ENCODE assay signal across 8 cellular contexts in the genomic region with DNA sequence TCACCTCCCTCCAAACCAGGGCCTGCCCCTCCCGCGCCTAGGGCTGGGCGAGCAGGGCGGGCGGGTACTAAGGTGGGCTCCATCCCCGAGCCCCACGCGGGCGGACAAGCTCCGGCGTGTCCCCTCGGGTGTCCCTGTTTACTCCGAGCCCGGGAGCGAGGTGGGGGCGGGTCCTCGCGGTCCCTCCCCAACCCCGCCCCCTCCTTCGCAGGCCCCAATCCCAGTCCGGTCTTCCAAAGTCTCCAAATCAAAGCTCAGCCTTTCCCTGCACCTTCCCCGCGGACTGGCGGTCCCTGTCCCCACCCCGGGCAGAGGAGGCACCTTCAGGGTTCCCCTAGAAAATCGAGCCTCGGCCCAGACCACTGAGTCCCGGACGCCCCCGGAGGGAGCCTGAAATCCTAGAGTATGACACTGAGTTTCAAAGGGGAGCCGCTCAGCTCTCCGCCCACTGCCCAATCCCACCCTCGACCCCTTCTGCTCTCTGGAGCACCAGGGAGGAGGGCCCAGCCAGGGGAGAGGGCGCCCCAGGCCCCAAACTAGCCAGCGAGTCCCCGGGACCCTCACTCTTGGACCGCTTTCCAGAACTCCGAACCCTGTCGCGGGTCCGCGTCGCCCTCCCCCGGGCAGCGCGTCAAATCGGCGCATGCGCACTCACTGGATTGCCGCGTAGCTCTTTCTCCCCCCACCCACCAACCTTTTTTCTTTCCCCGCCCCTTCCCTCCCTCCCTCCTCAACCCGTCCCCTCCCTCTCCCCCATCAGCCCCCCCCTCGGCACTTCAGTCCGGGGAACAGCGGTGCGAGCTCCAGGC. TPM values are rescaled to one million over a fixed set of nuclear protein-coding genes. Genes with fewer than 3 reads are reported as not detected.
A peak's percentile ranks its signal among the peaks of the same experiment; 100 is the strongest.
DNase-seq lines count a peak whose midpoint lies in the region; ATAC-seq and TF ChIP-seq lines count a peak whose summit lies in the region.

TSS of gene LRP1 (plus strand) at position 774 of the 809 bp plus-strand sequence. CDS start 482 bp downstream, outside the sequence.

- peak within 1 kb of the TSS in 6 of 8 donors; percentile 21 to 95 (median 66) for H3K27ac Mint-ChIP-seq in CD8-positive, alpha-beta memory T cell
- no peak within 1 kb of the TSS for H3K27ac Mint-ChIP-seq in activated T-helper 2 cell treated with anti-CD3 and anti-CD28 coated beads, Interferon-gamma antibody, Interleukin-2, Interleukin-4, amounts not matched to agents 10 μg/mL and 5 μg/mL and 100 μg/mL, durations not matched to agents 14 hours and 24 hours and 36 hours

- no peak within 1 kb of the TSS for H3K27ac ChIP-seq in CD8-positive, alpha-beta memory T cell (ENCODE audit: low read depth, low read length)
- H3K27ac ChIP-seq in PC-9 (peak within 1 kb of the TSS; percentile 44), fibroblast of lung (ENCODE audit: insufficient read depth, low read length) (peak within 1 kb of the TSS; percentile 73)

- H3K4me2 ChIP-seq in PC-9 = peak within 1 kb of the TSS; percentile 87
- H3K4me2 ChIP-seq in fibroblast of lung (ENCODE audit: extremely low read depth, insufficient read depth, low read length) = peak within 1 kb of the TSS; percentile 91

- peaks cover 11 to 12% (median 11%) of the 10 kb centered on the region in 3 donors for H3K4me1 Mint-ChIP-seq in CD8-positive, alpha-beta memory T cell
- H3K4me1 Mint-ChIP-seq in activated T-helper 2 cell treated with anti-CD3 and anti-CD28 coated beads, Interferon-gamma antibody, Interleukin-2, Interleukin-4, amounts not matched to agents 10 μg/mL and 5 μg/mL and 100 μg/mL, durations not matched to agents 14 hours and 24 hours and 36 hours (ENCODE audit: low read depth) = peaks cover 12% of the 10 kb centered on the region

- H3K36me3 ChIP-seq in CD8-positive, alpha-beta memory T cell (ENCODE audit: insufficient read depth, low read length) = no peaks in the 10 kb centered on the region
- no peaks in the 10 kb centered on the region for H3K36me3 ChIP-seq in PC-9 (ENCODE audit: low read depth)
- peaks cover 4% of the 10 kb centered on the region for H3K36me3 ChIP-seq in fibroblast of lung (ENCODE audit: control insufficient read depth, insufficient read depth, low read length)

- peak within 1 kb of the TSS; percentile 86 for H3K4me3 ChIP-seq in CD8-positive, alpha-beta memory T cell (ENCODE audit: low read length)
- H3K4me3 ChIP-seq in PC-9 = peak within 1 kb of the TSS; percentile 97
- peak within 1 kb of the TSS; percentile 70 to 95 (median 91) for H3K4me3 ChIP-seq in fibroblast of lung (replicated peaks in 1 of 4; ENCODE audit: control extremely low read depth in 1 of 4, insufficient read depth in 1 of 4, low read depth in 3 of 4, low read length in 4 of 4)

- DNase-seq in CD8-positive, alpha-beta memory T cell = peak; percentile 59 to 85 (median 70)
- DNase-seq in HK-2 (ENCODE audit: unreplicated experiment) = peak; percentile 80
- peak; percentile 68 to 80 for DNase-seq in PC-9
- DNase-seq in activated T-helper 2 cell treated with anti-CD3 and anti-CD28 coated beads, Interferon-gamma antibody, Interleukin-2, Interleukin-4, amounts not matched to agents 10 μg/mL and 5 μg/mL and 100 μg/mL, durations not matched to agents 14 hours and 24 hours and 36 hours (ENCODE audit: low spot score) = peak; percentile 63
- DNase-seq in fibroblast of lung (ENCODE audit: low read depth in 2 of 2) = peak; percentile 80 to 89
- peak; percentile 85 for DNase-seq in myocyte (ENCODE audit: low read depth)
- peak; percentile 50 to 66 for DNase-seq in stimulated activated CD8-positive, alpha-beta memory T cell treated with anti-CD3 and anti-CD28 coated beads, Interleukin-7, amount 100 ng/mL, for 1 hour (ENCODE audit: low read depth in 2 of 2)

- no peaks in the 10 kb centered on the region for H3K36me3 Mint-ChIP-seq in CD8-positive, alpha-beta memory T cell
- H3K36me3 Mint-ChIP-seq in activated T-helper 2 cell treated with anti-CD3 and anti-CD28 coated beads, Interferon-gamma antibody, Interleukin-2, Interleukin-4, amounts not matched to agents 10 μg/mL and 5 μg/mL and 100 μg/mL, durations not matched to agents 14 hours and 24 hours and 36 hours (ENCODE audit: low read depth) = peaks cover 3% of the 10 kb centered on the region

- POLR2A ChIA-PET in CD8-positive, alpha-beta memory T cell (lab: Charles Lee) = interaction anchor here (0.6 to 2.0 kb wide), 3 partner anchors 16 to 137 kb away, joined by 3 to 9 read pairs (median 5); partner anchors contain the start of gene STAT6
- POLR2A ChIA-PET in PC-9 (lab: Charles Lee; ENCODE audit: unreplicated experiment) = interaction anchor here (0.5 to 1.8 kb wide), 20 partner anchors 8 to 939 kb away, joined by 3 to 27 read pairs (median 6); partner anchors contain the start of genes SMARCC2 and STAT6

- H2AFZ ChIP-seq in PC-9 = peak within 1 kb of the TSS; percentile 98
- peak within 1 kb of the TSS; percentile 74 for H2AFZ ChIP-seq in fibroblast of lung (ENCODE audit: low read length)

- no peaks in the 10 kb centered on the region for H3K9me3 ChIP-seq in CD8-positive, alpha-beta memory T cell (ENCODE audit: low read length)
- H3K9me3 ChIP-seq in PC-9 (ENCODE audit: insufficient read depth, low read depth) = no peaks in the 10 kb centered on the region
- no peaks in the 10 kb centered on the region for H3K9me3 ChIP-seq in fibroblast of lung (ENCODE audit: control insufficient read depth, insufficient read depth, low read depth, low read length)

- H3K27me3 Mint-ChIP-seq in CD8-positive, alpha-beta memory T cell = peaks cover 3 to 10% of the 10 kb centered on the region in 2 donors
- H3K27me3 Mint-ChIP-seq in activated T-helper 2 cell treated with anti-CD3 and anti-CD28 coated beads, Interferon-gamma antibody, Interleukin-2, Interleukin-4, amounts not matched to agents 10 μg/mL and 5 μg/mL and 100 μg/mL, durations not matched to agents 14 hours and 24 hours and 36 hours (ENCODE audit: low read depth) = peaks cover 48% of the 10 kb centered on the region

- H3K4me1 ChIP-seq in CD8-positive, alpha-beta memory T cell (ENCODE audit: insufficient read depth, low read length) = peaks cover 11% of the 10 kb centered on the region
- H3K4me1 ChIP-seq in PC-9 (replicated peaks; ENCODE audit: insufficient read depth) (peaks cover 8% of the 10 kb centered on the region), fibroblast of lung (ENCODE audit: control insufficient read depth, extremely low read depth, insufficient read depth, low read length) (peaks cover 27% of the 10 kb centered on the region)

- H3K9ac ChIP-seq in fibroblast of lung (ENCODE audit: insufficient read depth, low read length) = peak within 1 kb of the TSS; percentile 77

- peaks cover 15% of the 10 kb centered on the region for H3F3A ChIP-seq in PC-9 (ENCODE audit: insufficient read depth, low read depth)

- intact Hi-C loops in PC-9 (cut with micrococcal nuclease; ENCODE audit: unreplicated experiment) = loop anchor here (1.0 kb wide), 3 partner anchors 39 to 115 kb away; partner anchors contain the start of gene NAB2
- intact Hi-C loops in activated T-helper 2 cell treated with anti-CD3 and anti-CD28 coated beads, Interferon-gamma antibody, Interleukin-2, Interleukin-4, amounts not matched to agents 10 μg/mL and 5 μg/mL and 100 μg/mL, durations not matched to agents 14 hours and 24 hours and 36 hours (cut with micrococcal nuclease) = loop anchor here (5.0 kb wide), 1 partner anchor 121 kb away; the partner anchor contains the start of gene ZBTB39

- H3K9me2 ChIP-seq in PC-9 (ENCODE audit: insufficient read depth) = no peaks in the 10 kb centered on the region

- H3K79me2 ChIP-seq in PC-9 (ENCODE audit: low read depth) (no peaks in the 10 kb centered on the region), fibroblast of lung (ENCODE audit: control insufficient read depth, insufficient read depth, low read length) (peaks cover 44% of the 10 kb centered on the region)

- no peak for TF ChIP-seq CTCF in PC-9 (conservative IDR thresholded peaks at IDR 0.05)
- TF ChIP-seq CTCF in fibroblast of lung (conservative IDR thresholded peaks at IDR 0.05 in 1 of 2, IDR thresholded peaks at IDR 0.05 in 1 of 2; ENCODE audit: low read depth in 1 of 2, low read length in 2 of 2) = no peak

- peak within 1 kb of the TSS; percentile 85 to 97 (median 87) for H3K4me3 Mint-ChIP-seq in CD8-positive, alpha-beta memory T cell
- H3K4me3 Mint-ChIP-seq in activated T-helper 2 cell treated with anti-CD3 and anti-CD28 coated beads, Interferon-gamma antibody, Interleukin-2, Interleukin-4, amounts not matched to agents 10 μg/mL and 5 μg/mL and 100 μg/mL, durations not matched to agents 14 hours and 24 hours and 36 hours (ENCODE audit: low read depth) = peak within 1 kb of the TSS; percentile 83

- no peaks in the 10 kb centered on the region for H4K20me1 ChIP-seq in PC-9 (ENCODE audit: insufficient read depth)
- no peaks in the 10 kb centered on the region for H4K20me1 ChIP-seq in fibroblast of lung (ENCODE audit: control insufficient read depth, extremely low read depth, insufficient read depth, low read length)

- BruUV-seq in PC-9 (replicated peaks; lab: Mats Ljungman, UMichigan) = no TSS peak

- no peaks in the 10 kb centered on the region for H3K9me3 Mint-ChIP-seq in CD8-positive, alpha-beta memory T cell
- H3K9me3 Mint-ChIP-seq in activated T-helper 2 cell treated with anti-CD3 and anti-CD28 coated beads, Interferon-gamma antibody, Interleukin-2, Interleukin-4, amounts not matched to agents 10 μg/mL and 5 μg/mL and 100 μg/mL, durations not matched to agents 14 hours and 24 hours and 36 hours = peaks cover 12% of the 10 kb centered on the region

- ATAC-seq in GM18907 (IDR thresholded peaks at IDR 0.05; ENCODE audit: unreplicated experiment) = no peak

- CTCF ChIA-PET in CD8-positive, alpha-beta memory T cell (lab: Charles Lee) = interaction anchor here (0.8 to 11.6 kb wide), 9 partner anchors 12 to 97 kb away, joined by 3 to 173 read pairs (median 3); partner anchors contain the start of gene STAT6
- CTCF ChIA-PET in PC-9 (lab: Charles Lee) = interaction anchor here (0.6 to 2.4 kb wide), 12 partner anchors 10 to 174 kb away, joined by 3 to 40 read pairs (median 4); partner anchors contain the start of genes STAC3 and STAT6

- no peaks in the 10 kb centered on the region for H3K27me3 ChIP-seq in CD8-positive, alpha-beta memory T cell (ENCODE audit: insufficient read depth, low read length, poor library complexity, severe bottlenecking)
- H3K27me3 ChIP-seq in PC-9 (ENCODE audit: insufficient read depth, low read depth) (no peaks in the 10 kb centered on the region), fibroblast of lung (ENCODE audit: control insufficient read depth, insufficient read depth, low read length) (no peaks in the 10 kb centered on the region)

RNA-seq across cellular contexts. Expression of gene LRP1, which starts in this region (rescaled TPM):
- total RNA-seq in CD8-positive, alpha-beta memory T cell = 1 to 10 TPM; 2.3 to 2.5 TPM
- 0.29 TPM for polyA plus RNA-seq in CD8-positive, alpha-beta memory T cell
- 51.4 and 70.1 TPM in 2 replicates for total RNA-seq in PC-9 (2021)
- total RNA-seq in activated T-helper 2 cell treated with anti-CD3 and anti-CD28 coated beads, Interferon-gamma antibody, Interleukin-2, Interleukin-4, amounts not matched to agents 10 μg/mL and 5 μg/mL and 100 μg/mL, durations not matched to agents 14 hours and 24 hours and 36 hours = 1.8 and 2.1 TPM in 2 replicates
- total RNA-seq in fibroblast of lung = 377 and 464 TPM in 2 replicates
- 92.2 and 96.9 TPM in 2 replicates for polyA plus RNA-seq in fibroblast of lung
- polyA plus RNA-seq in fibroblast of lung (2012) = 209 and 246 TPM in 2 replicates
- 1,375 and 1,576 TPM in 2 replicates for polyA minus RNA-seq in fibroblast of lung (ENCODE audit: low replicate concordance)
- total RNA-seq in myocyte = 40.0 and 53.8 TPM in 2 replicates
- polyA plus RNA-seq in myocyte (2012) = 703 TPM

Comparison
In these comparisons a context has a peak if more than half of its experiments do, and no peak if none do; other contexts are left out.
1. RNA of gene LRP1 (total RNA-seq): 377 to 464 TPM in fibroblast of lung, 51.4 to 70.1 TPM in PC-9 and 40.0 to 53.8 TPM in myocyte; 2.3 to 2.5 TPM in CD8-positive, alpha-beta memory T cell and 1.8 to 2.1 TPM in activated T-helper 2 cell treated with anti-CD3 and anti-CD28 coated beads, Interferon-gamma antibody, Interleukin-2, Interleukin-4, amounts not matched to agents 10 μg/mL and 5 μg/mL and 100 μg/mL, durations not matched to agents 14 hours and 24 hours and 36 hours; every median in the first group is over 10 times any median in the second.
2. RNA of gene LRP1 (polyA plus RNA-seq): 92.2 to 246 TPM in fibroblast of lung; 0.29 TPM in CD8-positive, alpha-beta memory T cell (single experiment); every median in the first group is over 10 times any median in the second.
3. Peak in every context shown above with its lines, with median percentiles within 50 percentile points of each other: DNase-seq and H3K4me3 ChIP-seq.